In the genomic region with DNA sequence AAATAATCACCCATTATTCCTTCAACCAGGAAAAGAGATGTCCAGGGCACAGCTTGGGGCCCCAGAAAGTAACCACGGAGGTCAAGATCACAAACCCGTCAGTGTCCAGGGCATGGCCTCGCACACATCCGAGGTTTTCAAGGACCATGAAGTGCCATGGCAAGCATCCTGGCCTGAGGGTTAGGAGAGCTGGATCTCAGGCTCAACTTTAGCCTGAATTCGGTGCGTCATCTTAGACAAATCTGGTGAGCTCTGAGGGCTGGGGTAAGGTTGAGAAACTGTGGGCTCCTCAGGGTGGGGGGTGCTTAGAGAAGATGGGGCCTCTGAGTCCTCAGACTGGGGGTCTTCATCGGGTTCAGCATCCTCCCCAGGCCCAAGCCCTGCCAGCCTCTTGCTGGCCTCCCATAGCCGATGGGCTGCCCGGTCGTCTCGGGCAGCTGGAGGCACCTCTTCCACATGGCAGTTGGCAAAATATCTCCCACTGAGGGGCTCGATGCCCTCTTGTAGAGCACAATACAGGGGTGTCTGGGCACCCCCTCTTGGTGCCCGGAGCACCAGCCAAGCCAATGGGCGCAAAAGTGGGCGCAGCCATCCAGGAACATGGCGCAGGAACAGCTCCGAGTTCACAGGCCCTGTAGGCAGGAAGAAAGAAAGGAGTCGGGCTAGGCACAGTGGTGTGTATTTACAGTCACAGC, we compare ENCODE assay signal across 8 cellular contexts. TPM values are rescaled to one million over a fixed set of nuclear protein-coding genes. Genes with fewer than 3 reads are reported as not detected.
A peak's percentile ranks its signal among the peaks of the same experiment; 100 is the strongest.
DNase-seq lines count a peak whose midpoint lies in the region; ATAC-seq and TF ChIP-seq lines count a peak whose summit lies in the region.

No MANE protein-coding gene starts in this region.

- peak overlapping the region; percentile 77 for H3K4me2 ChIP-seq in DOHH2 (ENCODE audit: low read length)

- H3K9ac ChIP-seq in rectal smooth muscle tissue (ENCODE audit: low read length) = no peak overlapping the region

- DNase-seq in RWPE2 (ENCODE audit: low spot score) = no peak
- no peak for DNase-seq in epithelial cell of proximal tubule (ENCODE audit: low read depth)
- DNase-seq in NCI-H2171 treated with DMSO at 0.1 percent for 48 hours (lab: John Stamatoyannopoulos, UW) = no peak

- H3K79me2 ChIP-seq in DOHH2 (ENCODE audit: control insufficient read depth, low read length) = peaks cover 47% of the 10 kb centered on the region

- no peaks in the 10 kb centered on the region for H3K27me3 ChIP-seq in DOHH2 (ENCODE audit: control insufficient read depth, low read length)
- H3K27me3 ChIP-seq in RWPE2 (ENCODE audit: insufficient read depth, poor library complexity, severe bottlenecking) = no peaks in the 10 kb centered on the region
- H3K27me3 ChIP-seq in rectal smooth muscle tissue (ENCODE audit: control insufficient read depth, insufficient read depth, low read length) = no peaks in the 10 kb centered on the region

- peak overlapping the region; percentile 58 for H3K27ac ChIP-seq in DOHH2 (ENCODE audit: low read depth, low read length)
- peak overlapping the region; percentile 88 for H3K27ac ChIP-seq in RWPE2 (ENCODE audit: poor library complexity, severe bottlenecking)
- peak overlapping the region; percentile 89 for H3K27ac ChIP-seq in rectal smooth muscle tissue (ENCODE audit: low read depth, low read length)

- H3K9me2 ChIP-seq in DOHH2 (replicated peaks; ENCODE audit: control insufficient read depth, low read length) = no peaks in the 10 kb centered on the region

- no peak for ATAC-seq in RWPE2 (ENCODE audit: low read depth)
- no peak for ATAC-seq in GM21529 (IDR thresholded peaks at IDR 0.05; ENCODE audit: unreplicated experiment)
- ATAC-seq in GM18867 (IDR thresholded peaks at IDR 0.05; ENCODE audit: unreplicated experiment) = no peak
- no peak for ATAC-seq in activated CD4-positive, CD25-positive, alpha-beta regulatory T cell treated with anti-CD3 and anti-CD28 coated beads, Interleukin-2, amount 50 U/mL, for 24 hours

- H3F3A ChIP-seq in DOHH2 (ENCODE audit: control insufficient read depth, insufficient read depth) = peaks cover 19% of the 10 kb centered on the region

- H3K4me1 ChIP-seq in DOHH2 (ENCODE audit: control insufficient read depth, low read length) (peaks cover 56% of the 10 kb centered on the region), RWPE2 (ENCODE audit: insufficient read depth, poor library complexity, severe bottlenecking) (peaks cover 16% of the 10 kb centered on the region), rectal smooth muscle tissue (ENCODE audit: control insufficient read depth, insufficient read depth, low read length) (peaks cover 7% of the 10 kb centered on the region)

- H3K36me3 ChIP-seq in DOHH2 (ENCODE audit: control insufficient read depth, low read length) (peaks cover 40% of the 10 kb centered on the region), RWPE2 (ENCODE audit: low read depth) (0 out of 2 replicates have a peak, but pooled peaks cover 14% of the 10 kb centered on the region), rectal smooth muscle tissue (ENCODE audit: control insufficient read depth, insufficient read depth, low read length) (no peaks in the 10 kb centered on the region)

- H3K9me3 ChIP-seq in DOHH2 (ENCODE audit: control insufficient read depth, insufficient read depth, low read length) (no peaks in the 10 kb centered on the region), RWPE2 (ENCODE audit: severe bottlenecking) (no peaks in the 10 kb centered on the region)

- H3K4me3 ChIP-seq in DOHH2 (ENCODE audit: low read length) = peak overlapping the region; percentile 89
- H3K4me3 ChIP-seq in RWPE2 (ENCODE audit: severe bottlenecking) = no peak overlapping the region
- peak overlapping the region; percentile 87 for H3K4me3 ChIP-seq in epithelial cell of proximal tubule (ENCODE audit: low read depth, low read length)
- peak overlapping the region; percentile 84 for H3K4me3 ChIP-seq in rectal smooth muscle tissue (ENCODE audit: low read length)

- TF ChIP-seq CTCF in DOHH2 (IDR thresholded peaks at IDR 0.05; ENCODE audit: low read depth, low read length, poor library complexity, severe bottlenecking) (no peak), RWPE2 (IDR thresholded peaks at IDR 0.05; ENCODE audit: poor library complexity, severe bottlenecking) (no peak), epithelial cell of proximal tubule (conservative IDR thresholded peaks at IDR 0.05; ENCODE audit: low read depth, low read length) (no peak)

- no peaks in the 10 kb centered on the region for H4K20me1 ChIP-seq in DOHH2 (ENCODE audit: control insufficient read depth, insufficient read depth, low read depth, low read length)

RNA-seq across cellular contexts. Expression of gene FLOT2, which starts 0.9 kb away (rescaled TPM):
- total RNA-seq in epithelial cell of proximal tubule = 83.5 and 92.5 TPM in 2 replicates

RNA-seq across cellular contexts. Expression of gene DHRS13, which starts 4.5 kb away (rescaled TPM):
- 14.0 and 18.0 TPM in 2 replicates for total RNA-seq in epithelial cell of proximal tubule

RNA-seq across cellular contexts. Expression of gene ERAL1, which starts 43.6 kb away (rescaled TPM):
- 86.9 and 94.9 TPM in 2 replicates for total RNA-seq in epithelial cell of proximal tubule

RNA-seq across cellular contexts. Expression of gene PHF12, which starts 52.9 kb away (rescaled TPM):
- total RNA-seq in epithelial cell of proximal tubule = 26.3 and 43.5 TPM in 2 replicates

RNA-seq across cellular contexts. Expression of gene FAM222B, which starts 55.8 kb away (rescaled TPM):
- total RNA-seq in epithelial cell of proximal tubule = 11.9 and 14.2 TPM in 2 replicates
